Comparison of ENCODE assay signal across 8 cellular contexts in the genomic region with DNA sequence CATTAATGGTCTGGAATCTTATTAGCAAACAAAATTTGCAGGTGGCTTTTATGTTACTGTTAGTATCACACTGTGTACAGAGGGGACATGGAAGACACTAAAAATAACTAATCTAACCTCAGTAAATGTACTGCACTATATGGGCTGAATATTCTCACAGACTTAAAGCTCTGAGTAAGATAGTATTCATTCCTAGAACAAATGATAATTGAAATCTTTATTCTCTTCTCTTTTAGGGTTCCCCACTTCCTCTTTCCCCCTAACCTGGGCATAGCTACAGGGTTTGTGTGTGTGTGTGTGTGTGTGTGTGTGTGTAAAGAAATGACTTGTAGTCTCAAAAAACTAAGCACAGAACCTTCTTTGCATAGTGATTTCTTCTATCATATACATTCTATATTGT. TPM values are rescaled to one million over a fixed set of nuclear protein-coding genes. Genes with fewer than 3 reads are reported as not detected.
DNase-seq lines count a peak whose midpoint lies in the region; ATAC-seq and TF ChIP-seq lines count a peak whose summit lies in the region.
"Had no signal": no experiment of that assay in that cellular context is flagged by ENCODE, and none has a peak within 500 bp of the region (broad histone marks: within the 10 kb centered on the region; RNA-seq: fewer than 3 reads in every experiment).

No MANE protein-coding gene starts in this region.

- ATAC-seq in GM19351 (IDR thresholded peaks at IDR 0.05; ENCODE audit: unreplicated experiment) (peak; percentile 88), HG03064 (IDR thresholded peaks at IDR 0.05; ENCODE audit: low read depth, unreplicated experiment) (peak; percentile 74), body of pancreas (no peak)
- peak; percentile 96 to 98 for ATAC-seq in stimulated activated naive B cell treated with anti-CD40 and anti-IgM and Interleukin-4, amounts not matched to agents 10 μg/mL and 1 μg/mL and 100 μg/mL, for 72 hours (replicated peaks)

- no peaks in the 10 kb centered on the region for H3K9me3 Mint-ChIP-seq in stimulated activated naive B cell treated with anti-CD40 and anti-IgM and Interleukin-4, amounts not matched to agents 10 μg/mL and 1 μg/mL and 100 μg/mL, for 72 hours

- H3K36me3 ChIP-seq in body of pancreas (replicated peaks in 1 of 2; ENCODE audit: insufficient read depth in 1 of 2, low read depth in 2 of 2) = no peaks in the 10 kb centered on the region
- H3K36me3 ChIP-seq: HAP-1 had no signal

- H3K9me3 ChIP-seq in body of pancreas = no peaks in the 10 kb centered on the region
- H3K9me3 ChIP-seq: HAP-1 had no signal

- intact Hi-C loops in body of pancreas (cut with DNase I) = no loop called here

- H3K27ac ChIP-seq in body of pancreas = peak overlapping the region; percentile 70 to 83 (median 75)

- H3K27me3 Mint-ChIP-seq in stimulated activated naive B cell treated with anti-CD40 and anti-IgM and Interleukin-4, amounts not matched to agents 10 μg/mL and 1 μg/mL and 100 μg/mL, for 72 hours = peaks cover 0 to 3% of the 10 kb centered on the region in 2 donors

- peaks cover 27% of the 10 kb centered on the region for H3K4me1 ChIP-seq in body of pancreas

- no peak for TF ChIP-seq POLR2A in body of pancreas (IDR thresholded peaks at IDR 0.05)

- no peak overlapping the region for H3K4me3 Mint-ChIP-seq in stimulated activated naive B cell treated with anti-CD40 and anti-IgM and Interleukin-4, amounts not matched to agents 10 μg/mL and 1 μg/mL and 100 μg/mL, for 72 hours

- TF ChIP-seq CTCF in body of pancreas (IDR thresholded peaks at IDR 0.05) = no peak

- no peak overlapping the region for H3K27ac Mint-ChIP-seq in stimulated activated naive B cell treated with anti-CD40 and anti-IgM and Interleukin-4, amounts not matched to agents 10 μg/mL and 1 μg/mL and 100 μg/mL, for 72 hours

- H3K27me3 ChIP-seq in body of pancreas = no peaks in the 10 kb centered on the region

- DNase-seq in body of pancreas = no peak
- DNase-seq in stimulated activated naive B cell treated with anti-CD40 and anti-IgM and Interleukin-4, amounts not matched to agents 10 μg/mL and 1 μg/mL and 100 μg/mL, for 72 hours = peak; percentile 27
- no peak for DNase-seq in HCEC 1CT
- DNase-seq in SHP77 (lab: John Stamatoyannopoulos, UW) = no peak
- no peak for DNase-seq in NCI-H82 (lab: John Stamatoyannopoulos, UW)

- H3K4me3 ChIP-seq in body of pancreas = no peak overlapping the region
- H3K4me3 ChIP-seq: HAP-1 had no signal

- H3K36me3 Mint-ChIP-seq in stimulated activated naive B cell treated with anti-CD40 and anti-IgM and Interleukin-4, amounts not matched to agents 10 μg/mL and 1 μg/mL and 100 μg/mL, for 72 hours = no peaks in the 10 kb centered on the region

- peaks cover 3 to 15% of the 10 kb centered on the region in 2 donors for H3K4me1 Mint-ChIP-seq in stimulated activated naive B cell treated with anti-CD40 and anti-IgM and Interleukin-4, amounts not matched to agents 10 μg/mL and 1 μg/mL and 100 μg/mL, for 72 hours

RNA-seq across cellular contexts. Expression of a gene that starts 21.4 kb away (rescaled TPM):
- total RNA-seq in body of pancreas = 100 to 1,000 TPM; 110 to 221 TPM
